ENCODE assay signal across 22 cellular contexts in genomic region chr2:24872344-24873115, GRCh38. TPM values are rescaled to one million over a fixed set of nuclear protein-coding genes. Genes with fewer than 3 reads are reported as not detected.
A peak's percentile ranks its signal among the peaks of the same experiment; 100 is the strongest.
DNase-seq lines count a peak whose midpoint lies in the region; ATAC-seq and TF ChIP-seq lines count a peak whose summit lies in the region.
"Had no signal": no experiment of that assay in that cellular context is flagged by ENCODE, and none has a peak within 500 bp of the region (broad histone marks: within the 10 kb centered on the region; RNA-seq: fewer than 3 reads in every experiment).

No MANE protein-coding gene starts in this region.

- no peaks in the 10 kb centered on the region for H3K27me3 ChIP-seq in skeletal muscle tissue (ENCODE audit: control insufficient read depth in 3 of 3, insufficient read depth in 3 of 3, low read length in 3 of 3)
- H3K27me3 ChIP-seq: neural progenitor cell had no signal

- peak; percentile 44 to 46 for ATAC-seq in natural killer cell treated with Interleukin-12 subunit alpha and Interleukin-12 subunit beta and Interleukin-15 and Interleukin-18, amount 100 ng/mL, for 72 hours
- ATAC-seq in natural killer cell: no peak
- ATAC-seq in HG03565 (IDR thresholded peaks at IDR 0.05; ENCODE audit: unreplicated experiment): no peak

- H3K4me3 Mint-ChIP-seq in natural killer cell treated with Interleukin-12 subunit alpha and Interleukin-12 subunit beta and Interleukin-15 and Interleukin-18, amount 100 ng/mL, for 72 hours: no peak overlapping the region
- H3K4me3 Mint-ChIP-seq in natural killer cell: no peak overlapping the region
- H3K4me3 Mint-ChIP-seq in glutamatergic neuron (ENCODE audit: unreplicated experiment): no peak overlapping the region
- H3K4me3 Mint-ChIP-seq: activated CD4-positive, alpha-beta memory T cell treated with anti-CD3 and anti-CD28 coated beads, Interleukin-2, amount 10 ng/mL, durations not matched to agents 7 days and 5 days; IgD-negative memory B cell; mesothelial cell of epicardium; neural progenitor cell; type B pancreatic cell had no signal

- peak overlapping the region; percentile 7 for H3K27ac ChIP-seq in skeletal muscle tissue (ENCODE audit: low read depth, low read length)
- H3K27ac ChIP-seq: neural progenitor cell had no signal

- intact Hi-C loops in natural killer cell (cut with micrococcal nuclease): no loop called here

- H3K4me1 Mint-ChIP-seq in natural killer cell treated with Interleukin-12 subunit alpha and Interleukin-12 subunit beta and Interleukin-15 and Interleukin-18, amount 100 ng/mL, for 72 hours (ENCODE audit: low read depth in 2 of 2): no peaks in the 10 kb centered on the region
- H3K4me1 Mint-ChIP-seq in natural killer cell (no peaks in the 10 kb centered on the region), glutamatergic neuron (ENCODE audit: low read depth, unreplicated experiment) (peaks cover 19% of the 10 kb centered on the region)
- H3K4me1 Mint-ChIP-seq: mesothelial cell of epicardium had no signal

- DNase-seq in natural killer cell treated with Interleukin-12 subunit alpha and Interleukin-12 subunit beta and Interleukin-15 and Interleukin-18, amount 100 ng/mL, for 72 hours (ENCODE audit: low spot score): no peak
- DNase-seq in natural killer cell: no peak
- DNase-seq in glutamatergic neuron: no peak
- no peak for DNase-seq in NCI-H1417 treated with DMSO at 0.1 percent for 48 hours (lab: John Stamatoyannopoulos, UW)
- DNase-seq in NCI-H1417 (lab: John Stamatoyannopoulos, UW): no peak
- no peak for DNase-seq in HuH-7.5 (ENCODE audit: low spot score)
- DNase-seq: ACHN; activated CD4-positive, alpha-beta memory T cell treated with anti-CD3 and anti-CD28 coated beads, Interleukin-2, amount 10 ng/mL, durations not matched to agents 7 days and 5 days; activated naive CD4-positive, alpha-beta T cell treated with Interleukin-2 at 50 U/mL for 16 hours; kidney glomerular epithelial cell; MM.1S; NCI-H1694; NCI-H2227 treated with DMSO at 0.1 percent for 48 hours; retina; stimulated activated CD4-positive, alpha-beta T cell treated with anti-CD3 and anti-CD28 coated beads, Interleukin-15, amount 100 ng/mL, for 24 hours had no signal

- H3K4me3 ChIP-seq in skeletal muscle tissue (ENCODE audit: low read length in 3 of 3): no peak overlapping the region
- H3K4me3 ChIP-seq: HAP-1, neural progenitor cell had no signal

- no peaks in the 10 kb centered on the region for H3K36me3 ChIP-seq in skeletal muscle tissue (ENCODE audit: control insufficient read depth in 3 of 3, insufficient read depth in 3 of 3, low read length in 3 of 3)
- H3K36me3 ChIP-seq: neural progenitor cell had no signal

- H3K36me3 Mint-ChIP-seq in natural killer cell treated with Interleukin-12 subunit alpha and Interleukin-12 subunit beta and Interleukin-15 and Interleukin-18, amount 100 ng/mL, for 72 hours: no peaks in the 10 kb centered on the region
- H3K36me3 Mint-ChIP-seq in natural killer cell: no peaks in the 10 kb centered on the region
- no peaks in the 10 kb centered on the region for H3K36me3 Mint-ChIP-seq in glutamatergic neuron (ENCODE audit: unreplicated experiment)

- no peak overlapping the region for H3K9ac ChIP-seq in skeletal muscle tissue (ENCODE audit: low read depth in 1 of 3, low read length in 3 of 3)
- H3K9ac ChIP-seq: neural progenitor cell had no signal

- H3K4me1 ChIP-seq in skeletal muscle tissue (ENCODE audit: control insufficient read depth in 3 of 3, insufficient read depth in 3 of 3, low read length in 3 of 3): peaks cover 21 to 26% (median 25%) of the 10 kb centered on the region in 3 donors
- H3K4me1 ChIP-seq: HAP-1 had no signal

- no peaks in the 10 kb centered on the region for H3K9me3 ChIP-seq in skeletal muscle tissue (ENCODE audit: control insufficient read depth in 3 of 3, low read length in 3 of 3)
- H3K9me3 ChIP-seq: HAP-1 had no signal

- no peak overlapping the region for H3K27ac Mint-ChIP-seq in natural killer cell treated with Interleukin-12 subunit alpha and Interleukin-12 subunit beta and Interleukin-15 and Interleukin-18, amount 100 ng/mL, for 72 hours
- H3K27ac Mint-ChIP-seq in natural killer cell (no peak overlapping the region), glutamatergic neuron (ENCODE audit: unreplicated experiment) (peak overlapping the region; percentile 44)
- H3K27ac Mint-ChIP-seq: activated CD4-positive, alpha-beta memory T cell treated with anti-CD3 and anti-CD28 coated beads, Interleukin-2, amount 10 ng/mL, durations not matched to agents 7 days and 5 days; mesothelial cell of epicardium had no signal

- H3K9me3 Mint-ChIP-seq in natural killer cell treated with Interleukin-12 subunit alpha and Interleukin-12 subunit beta and Interleukin-15 and Interleukin-18, amount 100 ng/mL, for 72 hours: no peaks in the 10 kb centered on the region
- H3K9me3 Mint-ChIP-seq in natural killer cell: no peaks in the 10 kb centered on the region
- H3K9me3 Mint-ChIP-seq in glutamatergic neuron (ENCODE audit: unreplicated experiment): peaks cover 8% of the 10 kb centered on the region
- H3K9me3 Mint-ChIP-seq: activated CD4-positive, alpha-beta memory T cell treated with anti-CD3 and anti-CD28 coated beads, Interleukin-2, amount 10 ng/mL, durations not matched to agents 7 days and 5 days; mesothelial cell of epicardium; neural progenitor cell; type B pancreatic cell had no signal

- TF ChIP-seq CTCF in natural killer cell (IDR thresholded peaks at IDR 0.05) (no peak), glutamatergic neuron (IDR thresholded peaks at IDR 0.05; ENCODE audit: partially characterized antibody, unreplicated experiment) (no peak)

- H3K27me3 Mint-ChIP-seq in natural killer cell treated with Interleukin-12 subunit alpha and Interleukin-12 subunit beta and Interleukin-15 and Interleukin-18, amount 100 ng/mL, for 72 hours: no peaks in the 10 kb centered on the region
- H3K27me3 Mint-ChIP-seq in natural killer cell (ENCODE audit: low read depth in 2 of 2) (no peaks in the 10 kb centered on the region), glutamatergic neuron (ENCODE audit: unreplicated experiment) (peaks cover 2% of the 10 kb centered on the region)
- H3K27me3 Mint-ChIP-seq: activated CD4-positive, alpha-beta memory T cell treated with anti-CD3 and anti-CD28 coated beads, Interleukin-2, amount 10 ng/mL, durations not matched to agents 7 days and 5 days; IgD-negative memory B cell; type B pancreatic cell had no signal

RNA-seq across cellular contexts. Expression of gene ADCY3, which starts 47.5 kb away (rescaled TPM):
- 10 to 100 TPM; 23.3 to 71.9 TPM for total RNA-seq in natural killer cell treated with Interleukin-12 subunit alpha and Interleukin-12 subunit beta and Interleukin-15 and Interleukin-18, amount 100 ng/mL, for 72 hours
- 1 to 10 TPM; 5.4 to 9.2 (median 7.6) TPM for total RNA-seq in natural killer cell
- 76.2 TPM for total RNA-seq in glutamatergic neuron (ENCODE audit: unreplicated experiment)
- total RNA-seq in skeletal muscle tissue: 13.6 TPM

Comparison
In these comparisons a context has a peak if more than half of its experiments do, and no peak if none do; other contexts are left out.
1. ATAC-seq: peak in natural killer cell treated with Interleukin-12 subunit alpha and Interleukin-12 subunit beta and Interleukin-15 and Interleukin-18, amount 100 ng/mL, for 72 hours (2 of 2); none in natural killer cell (0 of 3) and HG03565 (single experiment).